17 cellular contexts compared by ENCODE assay signal in the genomic region with DNA sequence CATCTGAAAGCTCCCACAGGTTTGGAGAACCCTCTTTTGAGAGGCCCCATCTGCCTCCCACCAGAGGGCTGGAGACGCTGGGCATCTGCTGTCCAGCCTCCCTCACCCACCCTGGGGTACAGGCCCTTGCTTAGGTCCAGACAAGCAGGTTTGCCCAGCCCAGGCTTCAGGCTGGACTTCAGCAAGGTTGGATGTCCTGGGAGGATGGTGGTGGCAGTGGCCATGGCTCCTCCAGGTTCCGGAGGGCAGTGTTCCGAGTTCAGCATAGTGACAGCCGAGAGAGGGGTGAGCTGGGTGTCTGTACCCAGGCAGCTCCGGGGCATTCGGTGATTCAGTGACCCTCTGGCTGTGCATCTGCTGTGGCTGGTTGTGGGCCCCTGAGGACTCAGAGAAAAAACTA. TPM values are rescaled to one million over a fixed set of nuclear protein-coding genes. Genes with fewer than 3 reads are reported as not detected.
A peak's percentile ranks its signal among the peaks of the same experiment; 100 is the strongest.
DNase-seq lines count a peak whose midpoint lies in the region; ATAC-seq and TF ChIP-seq lines count a peak whose summit lies in the region.
"Had no signal": no experiment of that assay in that cellular context is flagged by ENCODE, and none has a peak within 500 bp of the region (broad histone marks: within the 10 kb centered on the region; RNA-seq: fewer than 3 reads in every experiment).

No MANE protein-coding gene starts in this region.

- H3K9me3 Mint-ChIP-seq in activated T-cell treated with anti-CD3 and anti-CD28 coated beads, Interleukin-2, amount 50 U/mL, for 24 hours, result no peaks in the 10 kb centered on the region
- H3K9me3 Mint-ChIP-seq in activated T-cell treated with anti-CD3 and anti-CD28 coated beads, Interleukin-2, amount 50 U/mL, for 4 hours, result peaks cover 10% of the 10 kb centered on the region
- H3K9me3 Mint-ChIP-seq in endodermal cell (peaks cover 17% of the 10 kb centered on the region), progenitor cell of endocrine pancreas (ENCODE audit: low read depth) (peaks cover 4% of the 10 kb centered on the region)

- H3K27ac ChIP-seq in endodermal cell (ENCODE audit: low read depth, low read length), result no peak overlapping the region
- no peak overlapping the region for H3K27ac ChIP-seq in effector memory CD4-positive, alpha-beta T cell (ENCODE audit: insufficient read depth, low read length, poor library complexity, severe bottlenecking)
- H3K27ac ChIP-seq: C4-2B, RWPE1 had no signal

- H3K9ac ChIP-seq in endodermal cell (ENCODE audit: extremely low read depth, low read length, poor library complexity, severe bottlenecking), result no peak overlapping the region

- DNase-seq in activated T-cell treated with anti-CD3 and anti-CD28 coated beads, Interleukin-2, amount 50 U/mL, for 24 hours, result peak; percentile 16
- no peak for DNase-seq in activated T-cell treated with anti-CD3 and anti-CD28 coated beads, Interleukin-2, amount 50 U/mL, for 4 hours
- DNase-seq in endodermal cell, result peak; percentile 16
- peak; percentile 4 for DNase-seq in progenitor cell of endocrine pancreas (ENCODE audit: low spot score, unreplicated experiment)
- no peak for DNase-seq in effector memory CD4-positive, alpha-beta T cell
- DNase-seq: DMS 273 treated with DMSO at 0.1 percent for 48 hours, GDM1, KBM-7, NCI-H1417 treated with DMSO at 0.1 percent for 48 hours, NCI-H2029, NCI-H2171 treated with DMSO at 0.1 percent for 48 hours, NCI-H446 treated with DMSO at 0.1 percent for 48 hours had no signal

- TF ChIP-seq CTCF in endodermal cell (conservative IDR thresholded peaks at IDR 0.05) (no peak), progenitor cell of endocrine pancreas (IDR thresholded peaks at IDR 0.05; ENCODE audit: unreplicated experiment) (no peak)

- H3K4me1 Mint-ChIP-seq in activated T-cell treated with anti-CD3 and anti-CD28 coated beads, Interleukin-2, amount 50 U/mL, for 24 hours (ENCODE audit: low read depth), result no peaks in the 10 kb centered on the region
- no peaks in the 10 kb centered on the region for H3K4me1 Mint-ChIP-seq in activated T-cell treated with anti-CD3 and anti-CD28 coated beads, Interleukin-2, amount 50 U/mL, for 4 hours (ENCODE audit: low read depth)
- H3K4me1 Mint-ChIP-seq in endodermal cell, result no peaks in the 10 kb centered on the region
- H3K4me1 Mint-ChIP-seq in progenitor cell of endocrine pancreas (ENCODE audit: low read depth), result no peaks in the 10 kb centered on the region

- no peak overlapping the region for H3K27ac Mint-ChIP-seq in activated T-cell treated with anti-CD3 and anti-CD28 coated beads, Interleukin-2, amount 50 U/mL, for 24 hours
- H3K27ac Mint-ChIP-seq in endodermal cell (no peak overlapping the region), progenitor cell of endocrine pancreas (no peak overlapping the region)

- no peak for ATAC-seq in activated T-cell treated with anti-CD3 and anti-CD28 coated beads, Interleukin-2, amount 50 U/mL, for 4 hours
- no peak for ATAC-seq in HG03342 (IDR thresholded peaks at IDR 0.05; ENCODE audit: unreplicated experiment)
- no peak for ATAC-seq in esophagus mucosa
- ATAC-seq: GM12878 had no signal

- H3K9me3 ChIP-seq in endodermal cell (ENCODE audit: control insufficient read depth, low read length), result no peaks in the 10 kb centered on the region
- H3K9me3 ChIP-seq in effector memory CD4-positive, alpha-beta T cell (ENCODE audit: control insufficient read depth, low read length), result no peaks in the 10 kb centered on the region

- no peaks in the 10 kb centered on the region for H3K36me3 ChIP-seq in endodermal cell (ENCODE audit: control insufficient read depth, insufficient read depth, low read length)
- no peaks in the 10 kb centered on the region for H3K36me3 ChIP-seq in effector memory CD4-positive, alpha-beta T cell (ENCODE audit: control insufficient read depth, insufficient read depth, low read length)

- no peak overlapping the region for H3K4me3 ChIP-seq in endodermal cell (ENCODE audit: low read length)
- no peak overlapping the region for H3K4me3 ChIP-seq in effector memory CD4-positive, alpha-beta T cell (ENCODE audit: insufficient read depth, low read depth, low read length, poor library complexity, severe bottlenecking)
- H3K4me3 ChIP-seq: GM12878 had no signal

- no peaks in the 10 kb centered on the region for H3K27me3 ChIP-seq in endodermal cell (ENCODE audit: control insufficient read depth, insufficient read depth, low read length, poor library complexity, severe bottlenecking)
- no peaks in the 10 kb centered on the region for H3K27me3 ChIP-seq in effector memory CD4-positive, alpha-beta T cell (replicated peaks; ENCODE audit: control insufficient read depth, insufficient read depth, low read length, poor library complexity, severe bottlenecking)

- 82 to 92% methylated on average over 3 to 6 of the region's 6 CpGs for WGBS in endodermal cell (ENCODE audit: insufficient coverage in 1 of 2, insufficient read length in 1 of 2), 2 experiments

- H3K36me3 Mint-ChIP-seq in activated T-cell treated with anti-CD3 and anti-CD28 coated beads, Interleukin-2, amount 50 U/mL, for 24 hours (ENCODE audit: low read depth), result no peaks in the 10 kb centered on the region
- H3K36me3 Mint-ChIP-seq in activated T-cell treated with anti-CD3 and anti-CD28 coated beads, Interleukin-2, amount 50 U/mL, for 4 hours (ENCODE audit: insufficient read depth), result peaks cover 2% of the 10 kb centered on the region
- H3K36me3 Mint-ChIP-seq in endodermal cell (ENCODE audit: low read depth) (no peaks in the 10 kb centered on the region), progenitor cell of endocrine pancreas (ENCODE audit: insufficient read depth) (no peaks in the 10 kb centered on the region)

- no peaks in the 10 kb centered on the region for H3K4me1 ChIP-seq in endodermal cell (ENCODE audit: control insufficient read depth, insufficient read depth, low read length)
- no peaks in the 10 kb centered on the region for H3K4me1 ChIP-seq in effector memory CD4-positive, alpha-beta T cell (ENCODE audit: control insufficient read depth, insufficient read depth, low read length, poor library complexity, severe bottlenecking)

- peaks cover 29% of the 10 kb centered on the region for H3K27me3 Mint-ChIP-seq in activated T-cell treated with anti-CD3 and anti-CD28 coated beads, Interleukin-2, amount 50 U/mL, for 24 hours
- peaks cover 14% of the 10 kb centered on the region for H3K27me3 Mint-ChIP-seq in activated T-cell treated with anti-CD3 and anti-CD28 coated beads, Interleukin-2, amount 50 U/mL, for 4 hours (ENCODE audit: low read depth)
- H3K27me3 Mint-ChIP-seq in endodermal cell (ENCODE audit: insufficient read depth) (no peaks in the 10 kb centered on the region), progenitor cell of endocrine pancreas (peaks cover 10% of the 10 kb centered on the region)

- no peak overlapping the region for H3K4me3 Mint-ChIP-seq in activated T-cell treated with anti-CD3 and anti-CD28 coated beads, Interleukin-2, amount 50 U/mL, for 24 hours
- no peak overlapping the region for H3K4me3 Mint-ChIP-seq in activated T-cell treated with anti-CD3 and anti-CD28 coated beads, Interleukin-2, amount 50 U/mL, for 4 hours
- H3K4me3 Mint-ChIP-seq in endodermal cell, result no peak overlapping the region
- H3K4me3 Mint-ChIP-seq in progenitor cell of endocrine pancreas (ENCODE audit: low read depth), result no peak overlapping the region

RNA-seq across cellular contexts. Expression of a gene that starts 58.2 kb away (rescaled TPM):
- 10 to 100 TPM; 30.4 to 34.1 (median 31.9) TPM for total RNA-seq in activated T-cell treated with anti-CD3 and anti-CD28 coated beads, Interleukin-2, amount 50 U/mL, for 4 hours
- 10 to 100 TPM; 45.7 to 51.2 TPM for total RNA-seq in endodermal cell
- 11.1 TPM for polyA plus RNA-seq in endodermal cell (2013, experiment 1 of 2)
- 13.9 TPM for polyA plus RNA-seq in endodermal cell (2013, experiment 2 of 2)
- total RNA-seq in progenitor cell of endocrine pancreas, result 38.4 and 46.2 TPM in 2 replicates
- 33.9 TPM for total RNA-seq in esophagus mucosa

Comparison
In these comparisons a context has a peak if more than half of its experiments do, and no peak if none do; other contexts are left out.
1. DNase-seq: peak in activated T-cell treated with anti-CD3 and anti-CD28 coated beads, Interleukin-2, amount 50 U/mL, for 24 hours (single experiment), endodermal cell (single experiment) and progenitor cell of endocrine pancreas (single experiment); none in activated T-cell treated with anti-CD3 and anti-CD28 coated beads, Interleukin-2, amount 50 U/mL, for 4 hours (single experiment) and effector memory CD4-positive, alpha-beta T cell (0 of 3).